ENCODE assay signal across 7 cellular contexts in the genomic region with DNA sequence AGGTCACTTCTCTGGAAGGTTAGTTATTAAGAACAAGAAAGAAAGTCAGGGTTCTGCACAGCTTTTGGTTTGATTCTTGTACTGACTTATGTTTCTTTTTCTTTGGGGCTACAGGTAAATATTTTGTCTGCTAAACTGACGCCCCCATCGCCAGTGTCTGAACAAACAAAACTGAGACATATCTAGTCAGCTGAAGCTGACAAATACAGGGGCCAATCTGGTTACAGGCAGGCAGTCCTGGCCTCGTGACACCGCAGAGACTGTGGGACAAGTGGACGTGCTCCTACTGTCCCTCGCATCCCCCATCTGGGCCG. TPM values are rescaled to one million over a fixed set of nuclear protein-coding genes. Genes with fewer than 3 reads are reported as not detected.
DNase-seq lines count a peak whose midpoint lies in the region; ATAC-seq and TF ChIP-seq lines count a peak whose summit lies in the region.

No MANE protein-coding gene starts in this region.

- peak; percentile 12 for DNase-seq in HT-29 (ENCODE audit: low spot score)
- DNase-seq in inferior parietal cortex (ENCODE audit: extremely low spot score), result peak; percentile 30
- DNase-seq in stomach, result no peak
- DNase-seq in NCI-H2171 (lab: John Stamatoyannopoulos, UW), result no peak

- H3K27ac Mint-ChIP-seq in activated naive CD8-positive, alpha-beta T cell, result peak overlapping the region; percentile 94

- peak overlapping the region; percentile 83 to 95 (median 92) for H3K27ac ChIP-seq in stomach

- H3K4me3 ChIP-seq in stomach, result peak overlapping the region; percentile 53 to 76 (median 58)

- no peaks in the 10 kb centered on the region for H3K9me3 Mint-ChIP-seq in activated naive CD8-positive, alpha-beta T cell (ENCODE audit: low read depth)

- H3K36me3 Mint-ChIP-seq in activated naive CD8-positive, alpha-beta T cell, result peaks cover 1% of the 10 kb centered on the region

- peaks cover 16 to 33% (median 28%) of the 10 kb centered on the region in 4 donors for H3K4me1 ChIP-seq in stomach

- no peaks in the 10 kb centered on the region for H3K27me3 ChIP-seq in stomach

- H3K4me3 Mint-ChIP-seq in activated naive CD8-positive, alpha-beta T cell, result peak overlapping the region; percentile 95

- peaks cover 25% of the 10 kb centered on the region for H3K4me1 Mint-ChIP-seq in activated naive CD8-positive, alpha-beta T cell (ENCODE audit: low read depth)

- intact Hi-C loops in stomach (cut with DNase I; ENCODE audit: low total_unique reads), result no loop called here

- WGBS in stomach, 5 donors, result 0 to 4% (median 0%) methylated on average over 6 to 7 of the region's 7 CpGs

- H3K27me3 Mint-ChIP-seq in activated naive CD8-positive, alpha-beta T cell, result no peaks in the 10 kb centered on the region

- H3K36me3 ChIP-seq in stomach, result peaks cover 0 to 14% (median 9%) of the 10 kb centered on the region in 4 donors

- no peak for TF ChIP-seq CTCF in stomach (IDR thresholded peaks at IDR 0.05)

- ATAC-seq in GM18873 (IDR thresholded peaks at IDR 0.05; ENCODE audit: low FRiP score, unreplicated experiment), result no peak
- ATAC-seq in activated CD4-positive, CD25-positive, alpha-beta regulatory T cell treated with anti-CD3 and anti-CD28 coated beads, Interleukin-2, amount 50 U/mL, for 24 hours, result no peak

- TF ChIP-seq EP300 in stomach (IDR thresholded peaks at IDR 0.05), result no peak

- TF ChIP-seq POLR2A in stomach (IDR thresholded peaks at IDR 0.05), result no peak

- H3K9me3 ChIP-seq in stomach, result no peaks in the 10 kb centered on the region

RNA-seq across cellular contexts. Expression of gene RPL14, which starts 4.6 kb away (rescaled TPM):
- total RNA-seq in HT-29 (2014; rRNA removed; shearing (Covaris generic)), result 332 and 345 TPM in 2 replicates
- total RNA-seq in stomach, result 100 to 1,000 TPM; 163 to 607 (median 495) TPM
- polyA plus RNA-seq in stomach, result 1,000 to 10,000 TPM; 1,553 to 2,267 (median 2,011) TPM

RNA-seq across cellular contexts. Expression of gene ZNF619, which starts 24.4 kb away (rescaled TPM):
- total RNA-seq in HT-29 (2014; rRNA removed; shearing (Covaris generic)), result 0.81 and 1.4 TPM in 2 replicates
- total RNA-seq in stomach, result 100 to 1,000 TPM in 1 of 5 donors, 10 to 100 TPM in 2, 1 to 10 TPM in 2; 1.2 to 137 (median 11.0) TPM
- 1 to 10 TPM in 2 of 3 donors, under 1 TPM in 1; 0.83 to 1.5 (median 1.1) TPM for polyA plus RNA-seq in stomach

RNA-seq across cellular contexts. Expression of gene ZNF620, which starts 53.3 kb away (rescaled TPM):
- total RNA-seq in HT-29 (2014; rRNA removed; shearing (Covaris generic)), result 2.1 and 2.8 TPM in 2 replicates
- 10 to 100 TPM in 1 of 5 donors, 1 to 10 TPM in 3, not detected in 1; 1.3 to 77.0 (median 4.2) TPM for total RNA-seq in stomach
- polyA plus RNA-seq in stomach, result 1 to 10 TPM in 2 of 3 donors, under 1 TPM in 1; 0.92 to 1.9 (median 1.0) TPM

Comparison
In these comparisons a context has a peak if more than half of its experiments do, and no peak if none do; other contexts are left out.
1. DNase-seq: peak in HT-29 (single experiment) and inferior parietal cortex (single experiment); none in stomach (single experiment) and NCI-H2171 (single experiment).